8 cellular contexts compared by ENCODE assay signal in the genomic region with DNA sequence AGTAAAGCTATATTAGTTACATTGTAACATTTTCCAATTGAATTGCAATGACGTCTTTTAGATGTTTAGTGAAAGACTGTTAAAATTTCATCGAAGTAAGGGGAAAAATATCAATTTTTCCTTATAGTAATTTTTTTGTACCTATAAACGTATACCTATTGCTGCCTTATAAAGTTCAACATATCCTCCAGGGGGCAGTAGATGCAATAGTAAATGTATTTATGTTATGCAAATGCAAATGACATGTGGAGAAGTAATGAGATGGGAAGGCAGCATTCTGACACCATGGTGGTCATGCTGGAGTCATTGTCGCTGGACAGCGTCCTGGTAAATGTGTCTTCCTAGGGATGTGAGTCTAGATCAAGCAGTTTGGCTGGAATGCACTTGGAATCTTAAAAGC. TPM values are rescaled to one million over a fixed set of nuclear protein-coding genes. Genes with fewer than 3 reads are reported as not detected.
DNase-seq lines count a peak whose midpoint lies in the region; ATAC-seq, FAIRE-seq and TF ChIP-seq lines count a peak whose summit lies in the region.

No MANE protein-coding gene starts in this region.

- H3K27me3 ChIP-seq in mammary epithelial cell (ENCODE audit: insufficient read depth, low read length) = no peaks in the 10 kb centered on the region
- no peaks in the 10 kb centered on the region for H3K27me3 ChIP-seq in mesendoderm (ENCODE audit: insufficient read depth, low read length, poor library complexity)

- intact Hi-C loops in mammary epithelial cell (cut with micrococcal nuclease) = loop anchor here (1.0 to 5.0 kb wide), 2 partner anchors 42 to 46 kb away; no protein-coding TSS in a partner anchor

- H3K9me3 ChIP-seq in mammary epithelial cell (replicated peaks; ENCODE audit: insufficient read depth, low read length) = no peaks in the 10 kb centered on the region

- no peak overlapping the region for H3K27ac ChIP-seq in mammary epithelial cell (ENCODE audit: insufficient read depth, low read depth, low read length)
- H3K27ac ChIP-seq in mesendoderm (ENCODE audit: low read depth, low read length) = no peak overlapping the region

- H4K20me1 ChIP-seq in mammary epithelial cell (ENCODE audit: insufficient read depth, low read length) = no peaks in the 10 kb centered on the region

- no peak overlapping the region for H2AFZ ChIP-seq in mammary epithelial cell (ENCODE audit: low read depth, low read length)

- no peak overlapping the region for H3K23ac ChIP-seq in mesendoderm (ENCODE audit: low read length)

- H3K18ac ChIP-seq in mesendoderm (ENCODE audit: low read length) = no peak overlapping the region

- CTCF ChIA-PET in mammary epithelial cell (lab: Charles Lee; ENCODE audit: low non-redundant PET) = no interaction called here

- H2BK5ac ChIP-seq in mesendoderm (ENCODE audit: low read length) = no peak overlapping the region

- no peak overlapping the region for H4K5ac ChIP-seq in mesendoderm (ENCODE audit: low read length)

- FAIRE-seq in GM12892 (lab: Jason Lieb, UNC) = no peak

- no peak overlapping the region for H2AK5ac ChIP-seq in mesendoderm (ENCODE audit: low read length)

- H3K56ac ChIP-seq in mesendoderm (ENCODE audit: low read length) = no peak overlapping the region

- no peak for TF ChIP-seq POLR2A in GM12892 (IDR thresholded peaks at IDR 0.05; ENCODE audit: low read depth, low read length)

- H3K79me2 ChIP-seq in mammary epithelial cell (ENCODE audit: insufficient read depth, low read length) (no peaks in the 10 kb centered on the region), mesendoderm (ENCODE audit: control insufficient read depth, insufficient read depth, low read length) (no peaks in the 10 kb centered on the region)

- no peak overlapping the region for H3K4me2 ChIP-seq in mammary epithelial cell (ENCODE audit: insufficient read depth, low read depth, low read length)
- H3K4me2 ChIP-seq in mesendoderm (ENCODE audit: low read length) = no peak overlapping the region

- H4K8ac ChIP-seq in mesendoderm (ENCODE audit: low read depth, low read length) = no peak overlapping the region

- TF ChIP-seq CTCF in mammary epithelial cell (conservative IDR thresholded peaks at IDR 0.05 in 1 of 2, IDR thresholded peaks at IDR 0.05 in 1 of 2; ENCODE audit: extremely low read depth in 1 of 2, insufficient read depth in 1 of 2, low read depth in 1 of 2, low read length in 2 of 2) = peak; percentile 61 to 63

- H2BK120ac ChIP-seq in mesendoderm (ENCODE audit: low read depth, low read length) = no peak overlapping the region

- WGBS in mammary epithelial cell (ENCODE audit: low coverage, missing lambda C conversion rate) = 4% methylated on average over 5 of the region's 5 CpGs
- no CpG with 5 or more reads among the region's 5 CpGs for WGBS in mesendoderm (ENCODE audit: extremely low coverage, insufficient coverage, low lambda C conversion rate)

- no peak overlapping the region for H2BK15ac ChIP-seq in mesendoderm (replicated peaks; ENCODE audit: low read depth)

- in situ Hi-C loops in mammary epithelial cell (cut with MboI; ENCODE audit: low sequenced_read_pairs in 2 of 2) = no loop called here

- no peak overlapping the region for H3K9ac ChIP-seq in mammary epithelial cell (ENCODE audit: insufficient read depth, low read length)
- no peak overlapping the region for H3K9ac ChIP-seq in mesendoderm (ENCODE audit: low read length)

- ATAC-seq in HG02763 (IDR thresholded peaks at IDR 0.05; ENCODE audit: unreplicated experiment) = peak; percentile 56
- ATAC-seq in HG02840 (IDR thresholded peaks at IDR 0.05; ENCODE audit: low FRiP score, unreplicated experiment) = no peak

- peak; percentile 14 to 59 for DNase-seq in NOMO-1 (lab: John Stamatoyannopoulos, UW; ENCODE audit: unreplicated experiment in 2 of 2)
- DNase-seq in NOMO-1 treated with dmso at 0.1 percent for 144 hours (lab: John Stamatoyannopoulos, UW; ENCODE audit: unreplicated experiment) = no peak
- peak; percentile 5 for DNase-seq in NCI-H524 treated with DMSO at 0.1 percent for 48 hours (lab: John Stamatoyannopoulos, UW)
- peak; percentile 45 for DNase-seq in mammary epithelial cell
- DNase-seq in mesendoderm = peak; percentile 69
- no peak for DNase-seq in GM12892 (ENCODE audit: insufficient read length)

- dilution Hi-C loops in mammary epithelial cell (cut with HindIII; ENCODE audit: low sequenced_read_pairs) = loop anchor here (10.0 kb wide), 1 partner anchor 181 kb away; no protein-coding TSS in a partner anchor

- BruUV-seq in mammary epithelial cell (replicated peaks; lab: Mats Ljungman, UMichigan) = no TSS peak

- H3K79me1 ChIP-seq in mesendoderm (ENCODE audit: low read length) = no peaks in the 10 kb centered on the region

- H3K4me3 ChIP-seq in mammary epithelial cell (replicated peaks in 1 of 3; ENCODE audit: insufficient read depth in 1 of 3, low read depth in 2 of 3, low read length in 3 of 3) (no peak overlapping the region), mesendoderm (ENCODE audit: low read length) (no peak overlapping the region)

- H3K4ac ChIP-seq in mesendoderm (ENCODE audit: low read depth, low read length) = no peak overlapping the region

- H3K4me1 ChIP-seq in mammary epithelial cell (ENCODE audit: insufficient read depth, low read length) = no peaks in the 10 kb centered on the region
- H3K4me1 ChIP-seq in mesendoderm (ENCODE audit: control insufficient read depth, low read depth, low read length) = no peaks in the 10 kb centered on the region

- no peaks in the 10 kb centered on the region for H3K36me3 ChIP-seq in mammary epithelial cell (ENCODE audit: insufficient read depth, low read length)
- H3K36me3 ChIP-seq in mesendoderm (ENCODE audit: control insufficient read depth, insufficient read depth, low read length) = no peaks in the 10 kb centered on the region

RNA-seq across cellular contexts. Expression of a gene that starts 38.7 kb away (rescaled TPM):
- total RNA-seq in mammary epithelial cell = not detected
- not detected for polyA plus RNA-seq in mammary epithelial cell
- polyA minus RNA-seq in mammary epithelial cell = not detected
- polyA plus RNA-seq in mesendoderm (2013, experiment 1 of 2) = not detected
- not detected for polyA plus RNA-seq in mesendoderm (2013, experiment 2 of 2)
- polyA plus RNA-seq in GM12892 (2012; ENCODE audit: missing spikeins) = not detected

Comparison
In these comparisons a context has a peak if more than half of its experiments do, and no peak if none do; other contexts are left out.
1. DNase-seq: peak in NOMO-1 (2 of 2), NCI-H524 treated with DMSO at 0.1 percent for 48 hours (single experiment), mammary epithelial cell (single experiment) and mesendoderm (single experiment); none in NOMO-1 treated with dmso at 0.1 percent for 144 hours (single experiment) and GM12892 (single experiment).